12 cellular contexts compared by ENCODE assay signal in genomic region chr12:132557969-132558856, GRCh38. TPM values are rescaled to one million over a fixed set of nuclear protein-coding genes. Genes with fewer than 3 reads are reported as not detected.
DNase-seq lines count a peak whose midpoint lies in the region; ATAC-seq, FAIRE-seq and TF ChIP-seq lines count a peak whose summit lies in the region.
"Had no signal": no experiment of that assay in that cellular context is flagged by ENCODE, and none has a peak within 500 bp of the region (broad histone marks: within the 10 kb centered on the region; RNA-seq: fewer than 3 reads in every experiment).

No MANE protein-coding gene starts in this region.

- TF ChIP-seq RAD21 in HepG2 (CRISPR knock-in tag; IDR thresholded peaks at IDR 0.05) (no peak), H1 (IDR thresholded peaks at IDR 0.05 in 1 of 2, conservative IDR thresholded peaks at IDR 0.05 in 1 of 2; ENCODE audit: low read depth in 2 of 2, low read length in 2 of 2) (no peak)

- no peak overlapping the region for H3K4ac ChIP-seq in H1 (replicated peaks; ENCODE audit: insufficient read length, low read depth, low read length)

- no peak overlapping the region for H2BK12ac ChIP-seq in H1 (ENCODE audit: low read depth, low read length)

- no peaks in the 10 kb centered on the region for H3K9me2 ChIP-seq in OCI-LY7 (ENCODE audit: insufficient read depth, low read length)

- H3K4me2 ChIP-seq in HepG2 (ENCODE audit: low read depth, low read length) (peak overlapping the region; percentile 21; the same call in 1 of the 2 replicates), OCI-LY7 (ENCODE audit: low read length) (peak overlapping the region; percentile 70), H1 (ENCODE audit: insufficient read depth in 1 of 2, low read depth in 2 of 2, low read length in 2 of 2) (no peak overlapping the region)

- TF ChIP-seq CTCF in HepG2 (CRISPR knock-in tag; IDR thresholded peaks at IDR 0.05) (no peak), right lobe of liver (IDR thresholded peaks at IDR 0.05) (no peak), OCI-LY7 (conservative IDR thresholded peaks at IDR 0.05; ENCODE audit: low read length) (no peak), H1 (IDR thresholded peaks at IDR 0.05; ENCODE audit: control extremely low read depth in 1 of 3, insufficient read depth in 1 of 3, low read depth in 1 of 3, low read length in 3 of 3) (no peak)

- H4K5ac ChIP-seq in H1 (ENCODE audit: insufficient read length, low read depth, low read length) = no peak overlapping the region

- H3K9ac ChIP-seq in HepG2 (ENCODE audit: insufficient read depth, low read depth, low read length) (0 out of 2 replicates have a peak overlapping the region, but pooled peaks have one; percentile 1), H1 (replicated peaks in 1 of 4; ENCODE audit: extremely low read depth in 1 of 4, low read depth in 3 of 4, low read length in 3 of 4) (no peak overlapping the region)

- ATAC-seq in HepG2 (peak; percentile 32), right lobe of liver (no peak)
- ATAC-seq: lower lobe of right lung had no signal

- peak; percentile 30 for DNase-seq in HepG2 (ENCODE audit: low spot score)
- DNase-seq in right lobe of liver = no peak
- DNase-seq in OCI-LY7 (ENCODE audit: low spot score) = no peak
- DNase-seq in H1 (ENCODE audit: low read depth in 1 of 2, low spot score in 2 of 2) = no peak
- no peak for DNase-seq in HuH-7 (ENCODE audit: low spot score)
- no peak for DNase-seq in head of caudate nucleus
- no peak for DNase-seq in kidney glomerular epithelial cell (lab: John Stamatoyannopoulos, UW)
- DNase-seq in DMS114 treated with DMSO at 0.1 percent for 48 hours (lab: John Stamatoyannopoulos, UW; ENCODE audit: unreplicated experiment) = no peak
- DNase-seq: lower lobe of right lung, NCI-H2029 had no signal

- H3K79me2 ChIP-seq in HepG2 (ENCODE audit: insufficient read depth, low read length) (peaks cover 5% of the 10 kb centered on the region), OCI-LY7 (ENCODE audit: insufficient read depth, low read depth, low read length) (no peaks in the 10 kb centered on the region), H1 (ENCODE audit: control insufficient read depth in 1 of 2, insufficient read depth in 2 of 2, low read length in 2 of 2) (peaks cover 3 to 16% of the 10 kb centered on the region in 2 experiments; a peak in 2 of 4 replicates)

- H3K23me2 ChIP-seq in H1 (ENCODE audit: low read depth, low read length) = peaks cover 5% of the 10 kb centered on the region; the same call in 1 of the 2 replicates

- 0 out of 2 replicates have a peak, but pooled peaks cover 3% of the 10 kb centered on the region for H3K79me1 ChIP-seq in H1 (ENCODE audit: low read depth, low read length)

- H2BK120ac ChIP-seq in H1 (replicated peaks; ENCODE audit: low read depth, low read length) = no peak overlapping the region

- no peak overlapping the region for H2BK20ac ChIP-seq in H1 (ENCODE audit: low read length)

- BruUV-seq in HepG2 (replicated peaks; lab: Mats Ljungman, UMichigan) = no TSS peak
- BruUV-seq in OCI-LY7 (replicated peaks; lab: Mats Ljungman, UMichigan) = no TSS peak

- CTCF ChIA-PET in HepG2 (lab: Yijun Ruan, JAX; ENCODE audit: low intra/inter-chr PET ratio, low total read pairs) (no interaction called here), OCI-LY7 (lab: Charles Lee; ENCODE audit: unreplicated experiment) (interaction anchor here (1.0 kb wide), 1 partner anchor 138 kb away, joined by 4 read pairs; no protein-coding TSS in a partner anchor), H1 (lab: Charles Lee; ENCODE audit: partially characterized antibody) (interaction anchor here (0.7 to 2.8 kb wide), 10 partner anchors 9 to 143 kb away, joined by 3 to 22 read pairs (median 4); no protein-coding TSS in a partner anchor)

- no peak overlapping the region for H3K23ac ChIP-seq in H1 (ENCODE audit: insufficient read length)

- peak overlapping the region; percentile 14; the same call in 1 of the 2 replicates for H4K8ac ChIP-seq in H1 (ENCODE audit: extremely low read depth, insufficient read depth, low read length)

- 35% methylated on average over 20 of the region's 38 CpGs for WGBS in HepG2 (ENCODE audit: low lambda C conversion rate)
- WGBS in right lobe of liver (ENCODE audit: insufficient coverage, low coverage, low lambda C conversion rate, missing lambda C conversion rate) = 87% methylated on average over 10 of the region's 38 CpGs
- WGBS in H1 (ENCODE audit: extremely low coverage in 1 of 2, insufficient coverage in 1 of 2, insufficient read length in 1 of 2, insufficient replicate concordance in 2 of 2, low coverage in 1 of 2, low lambda C conversion rate in 2 of 2, missing lambda C conversion rate in 1 of 2), 2 experiments = 88% methylated on average over 35 of the region's 38 CpGs; no CpG with 5 or more reads in 1 of the 2 experiments

- intact Hi-C loops in HepG2 (cut with micrococcal nuclease; ENCODE audit: unreplicated experiment) = no loop called here
- intact Hi-C loops in right lobe of liver (cut with DNase I) = no loop called here
- intact Hi-C loops in OCI-LY7 (cut with micrococcal nuclease; ENCODE audit: unreplicated experiment) = no loop called here
- intact Hi-C loops in head of caudate nucleus (cut with DNase I) = no loop called here

- H3K18ac ChIP-seq in H1 (ENCODE audit: extremely low read depth, low read length) = no peak overlapping the region

- no peak for TF ChIP-seq EP300 in HepG2 (IDR thresholded peaks at IDR 0.05; ENCODE audit: low read depth in 2 of 2, low read length in 2 of 2)
- TF ChIP-seq EP300 in HepG2 (CRISPR knock-in tag; IDR thresholded peaks at IDR 0.05; ENCODE audit: borderline replicate concordance) = no peak
- no peak for TF ChIP-seq EP300 in H1 (IDR thresholded peaks at IDR 0.05; ENCODE audit: borderline replicate concordance in 1 of 2, low read depth in 2 of 2, low read length in 2 of 2)

- H4K20me1 ChIP-seq in HepG2 (ENCODE audit: insufficient read depth, low read length) (peaks cover 12% of the 10 kb centered on the region; the same call in 1 of the 2 replicates), OCI-LY7 (ENCODE audit: insufficient read depth, low read length) (no peaks in the 10 kb centered on the region), H1 (replicated peaks in 1 of 2; ENCODE audit: control insufficient read depth in 1 of 2, insufficient read depth in 2 of 2, low read length in 2 of 2) (peaks cover 15 to 18% of the 10 kb centered on the region in 2 experiments)

- H2AK5ac ChIP-seq in H1 (ENCODE audit: low read depth, low read length) = no peak overlapping the region

- H4K91ac ChIP-seq in H1 (replicated peaks; ENCODE audit: insufficient read length, low read length) = no peak overlapping the region

- no peak overlapping the region for H3K56ac ChIP-seq in H1 (replicated peaks; ENCODE audit: insufficient read length, low read depth, low read length)

- in situ Hi-C loops in HepG2 (cut with HindIII; ENCODE audit: extremely low pct_ligation_motif_present, low pct_unique_long_range_greater_than_20kb) = loop anchor here (5.0 kb wide), 1 partner anchor 141 kb away; no protein-coding TSS in a partner anchor

- no peaks in the 10 kb centered on the region for H3K27me3 ChIP-seq in HepG2 (ENCODE audit: control insufficient read depth in 1 of 2, insufficient read depth in 2 of 2, low read length in 2 of 2)
- no peaks in the 10 kb centered on the region for H3K27me3 ChIP-seq in right lobe of liver
- H3K27me3 ChIP-seq in H1 (replicated peaks in 1 of 4; ENCODE audit: control insufficient read depth in 3 of 4, extremely low read depth in 1 of 4, insufficient read depth in 3 of 4, low read length in 3 of 4) = peaks cover 16 to 56% (median 47%) of the 10 kb centered on the region in 4 experiments
- H3K27me3 ChIP-seq: hepatocyte had no signal

- POLR2A ChIA-PET in HepG2 (lab: Yijun Ruan, JAX) (no interaction called here), OCI-LY7 (lab: Charles Lee) (interaction anchor here (0.6 kb wide), 1 partner anchor 113 kb away, joined by 3 read pairs; no protein-coding TSS in a partner anchor), H1 (lab: Charles Lee; ENCODE audit: partially characterized antibody) (interaction anchor here (1.1 kb wide), 1 partner anchor 12 kb away, joined by 3 read pairs; no protein-coding TSS in a partner anchor)

- H3K27ac ChIP-seq in HepG2 (ENCODE audit: extremely low read length, insufficient read depth, low read length) = no peak overlapping the region
- no peak overlapping the region for H3K27ac ChIP-seq in right lobe of liver
- no peak overlapping the region for H3K27ac ChIP-seq in OCI-LY7 (ENCODE audit: low read depth, low read length, poor library complexity, severe bottlenecking)
- no peak overlapping the region for H3K27ac ChIP-seq in H1 (ENCODE audit: low read depth, low read length)
- H3K27ac ChIP-seq: C4-2B, hepatocyte, lower lobe of right lung had no signal

- peaks cover 33% of the 10 kb centered on the region for H3K4me1 ChIP-seq in HepG2 (ENCODE audit: insufficient read depth, low read length)
- peaks cover 0 to 14% (median 3%) of the 10 kb centered on the region in 4 donors for H3K4me1 ChIP-seq in right lobe of liver
- peaks cover 34% of the 10 kb centered on the region for H3K4me1 ChIP-seq in OCI-LY7 (ENCODE audit: insufficient read depth, low read length, poor library complexity, severe bottlenecking)
- peaks cover 0 to 10% (median 6%) of the 10 kb centered on the region in 4 experiments; a peak in 5 of 7 replicates for H3K4me1 ChIP-seq in H1 (replicated peaks in 1 of 4; ENCODE audit: control insufficient read depth in 3 of 4, insufficient read depth in 4 of 4, low read length in 3 of 4)

- H3K36me3 ChIP-seq in HepG2 (replicated peaks in 1 of 2; ENCODE audit: control insufficient read depth in 1 of 2, insufficient read depth in 2 of 2, low read length in 2 of 2) = no peaks in the 10 kb centered on the region
- H3K36me3 ChIP-seq in right lobe of liver = no peaks in the 10 kb centered on the region
- no peaks in the 10 kb centered on the region for H3K36me3 ChIP-seq in OCI-LY7 (ENCODE audit: insufficient read depth, low read length)
- no peaks in the 10 kb centered on the region for H3K36me3 ChIP-seq in H1 (ENCODE audit: control insufficient read depth in 2 of 4, insufficient read depth in 4 of 4, low read length in 3 of 4)

- peak overlapping the region; percentile 61; the same call in 1 of the 2 replicates for H2BK15ac ChIP-seq in H1 (ENCODE audit: low read length)

- H3K4me3 ChIP-seq in HepG2 (replicated peaks in 1 of 3; ENCODE audit: insufficient read depth in 1 of 3, low read depth in 2 of 3, low read length in 3 of 3) (no peak overlapping the region; a peak in 1 of 6 replicates), right lobe of liver (no peak overlapping the region), OCI-LY7 (ENCODE audit: low read depth, low read length, poor library complexity, severe bottlenecking) (no peak overlapping the region), H1 (ENCODE audit: extremely low read depth in 1 of 4, insufficient read depth in 2 of 4, low read depth in 3 of 4, low read length in 4 of 4) (no peak overlapping the region)
- H3K4me3 ChIP-seq: hepatocyte had no signal

- FAIRE-seq in HepG2 (lab: Jason Lieb, UNC) (no peak), H1 (lab: Jason Lieb, UNC) (no peak)

- TF ChIP-seq POLR2A in HepG2 (IDR thresholded peaks at IDR 0.05; ENCODE audit: insufficient read depth in 1 of 2, low read depth in 2 of 2, low read length in 2 of 2) (no peak), right lobe of liver (IDR thresholded peaks at IDR 0.05) (no peak), H1 (IDR thresholded peaks at IDR 0.05; ENCODE audit: control extremely low read depth in 1 of 2, low read depth in 2 of 2, low read length in 2 of 2) (no peak)

- no peak overlapping the region for H2BK5ac ChIP-seq in H1 (ENCODE audit: low read depth, low read length)

- H3K9me3 ChIP-seq in HepG2 (ENCODE audit: low read length) (no peaks in the 10 kb centered on the region), right lobe of liver (no peaks in the 10 kb centered on the region), OCI-LY7 (ENCODE audit: low read length) (no peaks in the 10 kb centered on the region), H1 (ENCODE audit: insufficient read depth in 2 of 2, low read depth in 1 of 2, low read length in 1 of 2) (no peaks in the 10 kb centered on the region)
- H3K9me3 ChIP-seq: lower lobe of right lung had no signal

- H2AFZ ChIP-seq in HepG2 (ENCODE audit: low read length) (no peak overlapping the region), OCI-LY7 (ENCODE audit: low read length) (no peak overlapping the region), H1 (ENCODE audit: low read length) (no peak overlapping the region)
- H2AFZ ChIP-seq: hepatocyte had no signal

- H3K14ac ChIP-seq in H1 (ENCODE audit: insufficient read length) = no peak overlapping the region

RNA-seq across cellular contexts. Expression of gene LRCOL1, which starts 52.2 kb away (rescaled TPM):
- total RNA-seq in HepG2 (2016; rRNA removed; fragmentation: Illumina TruSeq; extraction: Trizol) (not detected in 2 replicates), right lobe of liver (10 to 100 TPM in 1 of 6 experiments, 1 to 10 TPM in 4, under 1 TPM in 1; 0.61 to 13.1 (median 6.8) TPM), OCI-LY7 (2022) (not detected in 2 replicates)
- total RNA-seq in HepG2 (2016; cell fraction: cytosol; rRNA removed; fragmentation: Illumina TruSeq; extraction: Trizol; ENCODE audit: low read depth) = not detected in 2 replicates
- total RNA-seq in HepG2 (2016; cell fraction: insoluble cytoplasmic fraction; rRNA removed; fragmentation: Illumina TruSeq; extraction: Trizol) = not detected in 2 replicates
- total RNA-seq in HepG2 (2016; cell fraction: membrane; rRNA removed; fragmentation: Illumina TruSeq; extraction: Trizol) = not detected in 2 replicates
- not detected in 2 replicates for total RNA-seq in HepG2 (2016; cell fraction: nucleus; rRNA removed; fragmentation: Illumina TruSeq; extraction: Trizol)
- polyA plus RNA-seq in HepG2 (2011; rRNA removed) (0.14 TPM in 1 of 2 replicates, not detected in the other), H1 (2011; rRNA removed) (0.42 TPM in 1 of 2 replicates, not detected in the other)
- polyA plus RNA-seq in HepG2 (2011; cell fraction: cytosol; rRNA removed) = 0.05 and 0.09 TPM in 2 replicates
- 0.57 TPM in 1 of 2 replicates, not detected in the other for polyA plus RNA-seq in HepG2 (2011; cell fraction: nucleus; rRNA removed)
- not detected in 2 replicates for polyA plus RNA-seq in HepG2 (2012)
- polyA plus RNA-seq in HepG2 (2016; cell fraction: cytosol; fragmentation: Illumina TruSeq; extraction: Trizol; ENCODE audit: low read depth) = not detected in 2 replicates
- not detected in 2 replicates for polyA plus RNA-seq in HepG2 (2016; cell fraction: insoluble cytoplasmic fraction; fragmentation: Illumina TruSeq; extraction: Trizol; ENCODE audit: low read depth)
- not detected in 2 replicates for polyA plus RNA-seq in HepG2 (2016; cell fraction: membrane; fragmentation: Illumina TruSeq; extraction: Trizol; ENCODE audit: low read depth)
- polyA plus RNA-seq in HepG2 (2016; cell fraction: nucleus; fragmentation: Illumina TruSeq; extraction: Trizol; ENCODE audit: insufficient read depth, low read depth) = not detected in 2 replicates
- not detected in 2 replicates for polyA minus RNA-seq in HepG2 (2011; rRNA and poly(A)+ RNA removed; ENCODE audit: low replicate concordance)
- polyA minus RNA-seq in HepG2 (2011; cell fraction: cytosol; rRNA and poly(A)+ RNA removed) = not detected in 2 replicates
- polyA minus RNA-seq in HepG2 (2011; cell fraction: nucleus; rRNA and poly(A)+ RNA removed) = not detected in 2 replicates
- not detected in 2 replicates for total RNA-seq in OCI-LY7 (2014; rRNA removed; shearing (Covaris generic))
- not detected in 2 replicates for total RNA-seq in H1 (2021; fragmentation: NEBNext Ultra II Directional; extraction: Animal tissue kit (Norgen Biotek cat#: 25700))
- 0.18 TPM for polyA plus RNA-seq in H1 (2011; cell fraction: cytosol; rRNA removed)
- 1.6 TPM for polyA plus RNA-seq in H1 (2011; cell fraction: nucleus; rRNA removed)
- polyA plus RNA-seq in H1 (2012, experiment 1 of 2) = not detected in 4 replicates
- not detected for polyA plus RNA-seq in H1 (2012, experiment 2 of 2)
- not detected for polyA plus RNA-seq in H1 (2013, experiment 1 of 2)
- 0.09 TPM for polyA plus RNA-seq in H1 (2013, experiment 2 of 2)
- not detected in 2 replicates for polyA minus RNA-seq in H1 (2011; rRNA and poly(A)+ RNA removed)
- not detected for polyA minus RNA-seq in H1 (2011; cell fraction: cytosol; rRNA and poly(A)+ RNA removed)
- not detected for polyA minus RNA-seq in H1 (2011; cell fraction: nucleus; rRNA and poly(A)+ RNA removed)
- total RNA-seq: hepatocyte had no signal

Comparison
In these comparisons a context has a peak if more than half of its experiments do, and no peak if none do; other contexts are left out.
1. H3K4me2 ChIP-seq: peak in HepG2 (single experiment) and OCI-LY7 (single experiment); none in H1 (0 of 2).
2. Of the 41 proteins assayed by ChIP-seq in both HepG2 and H1: peak only in HepG2: HDAC2, MAX and RNF2; only in H1: EZH2; in both: none; in neither: 36; mixed calls (peak in some experiments, not most) for 1.